30 cellular contexts compared by ENCODE assay signal in the genomic region with DNA sequence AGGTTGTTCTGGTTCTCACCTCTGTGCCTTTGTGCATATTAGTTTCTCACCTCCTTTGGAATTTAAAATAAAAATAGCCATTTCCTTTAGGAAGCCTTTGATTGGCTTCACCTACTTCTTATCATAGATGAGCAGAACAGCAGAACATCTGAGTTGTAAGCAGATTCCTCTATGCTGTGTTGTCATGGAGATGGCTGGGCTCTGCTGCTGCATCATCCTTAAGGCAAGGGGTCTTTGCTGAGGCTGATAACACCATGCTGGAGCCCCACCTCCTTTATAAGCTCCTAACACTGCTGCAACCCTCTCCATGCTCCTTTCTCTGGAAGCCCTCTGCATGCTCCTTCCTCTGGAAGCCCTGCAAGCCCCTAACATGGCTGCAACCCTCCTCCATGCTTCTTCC.
"Had no signal": no experiment of that assay in that cellular context is flagged by ENCODE, and none has a peak within 500 bp of the region (broad histone marks: within the 10 kb centered on the region; RNA-seq: fewer than 3 reads in every experiment).

No MANE protein-coding gene starts in this region.

- H3K36me3 Mint-ChIP-seq: immature natural killer cell; naive thymus-derived CD4-positive, alpha-beta T cell; natural killer cell treated with Interleukin-12 subunit alpha and Interleukin-12 subunit beta and Interleukin-15 and Interleukin-18, amount 100 ng/mL, for 72 hours; stimulated activated effector memory CD8-positive, alpha-beta T cell treated with anti-CD3 and anti-CD28 coated beads, Interleukin-12 subunit alpha, Interleukin-12 subunit beta, amount 100 ng/mL, for 72 hours; type B pancreatic cell had no signal

- H3K4me1 Mint-ChIP-seq: immature natural killer cell; naive thymus-derived CD4-positive, alpha-beta T cell; stimulated activated effector memory CD8-positive, alpha-beta T cell treated with anti-CD3 and anti-CD28 coated beads, Interleukin-12 subunit alpha, Interleukin-12 subunit beta, amount 100 ng/mL, for 72 hours had no signal

- H3K4me3 ChIP-seq: left lung, lower lobe of right lung, mucosa of descending colon, ovary, prostate gland, skin epidermis, tibial nerve, uterus had no signal

- H3K27ac ChIP-seq: left lung, lower lobe of right lung, neutrophil, ovary, prostate gland, skin epidermis, tibial nerve, uterus had no signal

- H3K27ac Mint-ChIP-seq: immature natural killer cell; naive thymus-derived CD4-positive, alpha-beta T cell; natural killer cell treated with Interleukin-12 subunit alpha and Interleukin-12 subunit beta and Interleukin-15 and Interleukin-18, amount 100 ng/mL, for 72 hours; stimulated activated effector memory CD8-positive, alpha-beta T cell treated with anti-CD3 and anti-CD28 coated beads, Interleukin-12 subunit alpha, Interleukin-12 subunit beta, amount 100 ng/mL, for 72 hours; stimulated activated naive CD8-positive, alpha-beta T cell treated with anti-CD3 and anti-CD28 coated beads, Interleukin-15, Interleukin-2, amounts not matched to agents 100 ng/mL and 50 ng/mL, for 24 hours; type B pancreatic cell had no signal

- ATAC-seq: left colon; left lung; lower lobe of right lung; mucosa of descending colon; naive thymus-derived CD4-positive, alpha-beta T cell; natural killer cell treated with Interleukin-12 subunit alpha and Interleukin-12 subunit beta and Interleukin-15 and Interleukin-18, amount 100 ng/mL, for 72 hours; right cardiac atrium; sciatic nerve; stimulated activated effector memory CD8-positive, alpha-beta T cell treated with anti-CD3 and anti-CD28 coated beads, Interleukin-12 subunit alpha, Interleukin-12 subunit beta, amount 100 ng/mL, for 72 hours had no signal

- H3K27me3 ChIP-seq: left lung, neutrophil, ovary, tibial nerve, uterus had no signal

- H3K4me1 ChIP-seq: left lung, lower lobe of right lung, prostate gland, tibial nerve, uterus had no signal

- H3K4me3 Mint-ChIP-seq: immature natural killer cell; naive thymus-derived CD4-positive, alpha-beta T cell; natural killer cell treated with Interleukin-12 subunit alpha and Interleukin-12 subunit beta and Interleukin-15 and Interleukin-18, amount 100 ng/mL, for 72 hours; stimulated activated effector memory CD8-positive, alpha-beta T cell treated with anti-CD3 and anti-CD28 coated beads, Interleukin-12 subunit alpha, Interleukin-12 subunit beta, amount 100 ng/mL, for 72 hours; stimulated activated naive CD8-positive, alpha-beta T cell treated with anti-CD3 and anti-CD28 coated beads, Interleukin-15, Interleukin-2, amounts not matched to agents 100 ng/mL and 50 ng/mL, for 24 hours; type B pancreatic cell had no signal

- H3K36me3 ChIP-seq: left lung, lower lobe of right lung, neutrophil, ovary, prostate gland, tibial nerve, uterus had no signal

- H3K27me3 Mint-ChIP-seq: natural killer cell treated with Interleukin-12 subunit alpha and Interleukin-12 subunit beta and Interleukin-15 and Interleukin-18, amount 100 ng/mL, for 72 hours had no signal

- DNase-seq: hypothalamus; immature natural killer cell; kidney; left colon; left lung; lower lobe of right lung; mammary epithelial cell; midbrain; mucosa of descending colon; naive thymus-derived CD4-positive, alpha-beta T cell; occipital lobe; ovary; posterior cingulate gyrus; retina; right cardiac atrium; stimulated activated CD4-positive, alpha-beta T cell treated with anti-CD3 and anti-CD28 coated beads, Interleukin-12 subunit alpha, Interleukin-12 subunit beta, amount 100 ng/mL, for 4 hours; stimulated activated CD4-positive, alpha-beta T cell treated with anti-CD3 and anti-CD28 coated beads, Interleukin-15, amount 100 ng/mL, for 24 hours; stimulated activated CD4-positive, alpha-beta T cell treated with anti-CD3 and anti-CD28 coated beads, Interleukin-4, amount 100 ng/mL, for 24 hours; stimulated activated naive CD4-positive, alpha-beta T cell; substantia nigra; uterus had no signal

- H3K9me3 ChIP-seq: left lung, lower lobe of right lung, mucosa of descending colon, neutrophil, ovary, prostate gland, tibial nerve, uterus had no signal
